Comparison of ENCODE assay signal across 8 cellular contexts in the genomic region with DNA sequence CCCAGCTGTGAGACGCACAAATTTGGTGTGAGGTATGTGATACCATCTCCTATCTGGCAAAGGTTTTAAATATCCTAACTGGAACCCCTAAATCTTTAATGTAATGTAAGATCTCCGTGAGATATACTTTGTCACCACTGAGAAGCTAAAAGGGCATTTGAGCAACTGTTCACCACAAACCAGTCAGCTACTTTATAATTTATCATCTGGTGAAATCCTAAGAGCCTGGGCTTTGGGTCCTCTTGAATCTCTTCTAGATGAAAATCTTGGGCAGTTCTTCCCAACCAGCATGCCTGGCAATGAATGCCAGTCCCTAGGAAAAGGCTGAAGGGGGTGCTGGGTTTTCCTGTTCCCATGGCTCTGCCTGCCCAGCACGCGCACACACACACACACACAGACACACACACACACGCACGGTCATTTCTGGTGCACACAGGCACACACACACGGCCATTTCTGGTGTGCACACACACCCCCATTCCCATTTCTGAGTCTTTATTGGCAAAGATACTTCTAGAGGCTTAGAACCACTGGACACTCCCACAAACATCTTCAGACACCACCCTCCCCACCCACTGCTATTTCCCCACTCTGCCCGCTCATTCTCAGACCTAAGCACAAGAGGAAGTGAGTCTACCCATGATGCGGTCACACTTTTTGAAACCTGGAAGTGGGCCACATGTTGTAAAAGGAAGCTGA.
DNase-seq lines count a peak whose midpoint lies in the region; ATAC-seq and TF ChIP-seq lines count a peak whose summit lies in the region.

No MANE protein-coding gene starts in this region.

- H3K27ac ChIP-seq in KMS-11 (no peak overlapping the region), cingulate gyrus (ENCODE audit: low read depth, low read length) (peak overlapping the region; percentile 47)

- H3K79me2 ChIP-seq in KMS-11 (ENCODE audit: insufficient read depth, low read depth) = no peaks in the 10 kb centered on the region

- H3K9ac ChIP-seq in KMS-11 = no peak overlapping the region

- no peak overlapping the region for H3K4me3 ChIP-seq in KMS-11 (IDR thresholded peaks at IDR 0.05; ENCODE audit: insufficient read depth, low read depth, low read length)
- no peak overlapping the region for H3K4me3 ChIP-seq in mucosa of descending colon

- intact Hi-C loops in mucosa of descending colon (cut with DNase I, micrococcal nuclease) = no loop called here

- peak; percentile 86 for DNase-seq in Caki2 (ENCODE audit: low read depth)
- peak; percentile 41 for DNase-seq in activated CD4-positive, alpha-beta T cell treated with anti-CD3 and anti-CD28 coated beads for 1 hour
- DNase-seq in mucosa of descending colon = peak; percentile 78 to 95 (median 81)
- DNase-seq in stimulated activated CD8-positive, alpha-beta memory T cell treated with anti-CD3 and anti-CD28 coated beads, Interleukin-7, amount 100 ng/mL, for 4 hours (ENCODE audit: low read depth in 2 of 2) = peak; percentile 69 to 70
- no peak for DNase-seq in NCI-H2081 treated with DMSO at 0.1 percent for 48 hours (lab: John Stamatoyannopoulos, UW)

- no peaks in the 10 kb centered on the region for H3K36me3 ChIP-seq in KMS-11 (ENCODE audit: insufficient read depth)
- H3K36me3 ChIP-seq in mucosa of descending colon (ENCODE audit: low read depth) = no peaks in the 10 kb centered on the region

- H3K4me1 ChIP-seq in KMS-11 (ENCODE audit: low read depth, poor library complexity, severe bottlenecking) (peaks cover 4% of the 10 kb centered on the region), mucosa of descending colon (ENCODE audit: low read depth) (peaks cover 52% of the 10 kb centered on the region)

- in situ Hi-C loops in Caki2 (cut with HindIII; ENCODE audit: low pct_unique_long_range_greater_than_20kb, low sequenced_read_pairs) = no loop called here

- H3K4me2 ChIP-seq in KMS-11 = no peak overlapping the region

- H2AFZ ChIP-seq in KMS-11 (ENCODE audit: low read depth) = peak overlapping the region; percentile 27; the same call in 1 of the 2 replicates

- H3K9me3 ChIP-seq in mucosa of descending colon = no peaks in the 10 kb centered on the region

- TF ChIP-seq CTCF in KMS-11 (conservative IDR thresholded peaks at IDR 0.05; ENCODE audit: low read depth, low read length) (no peak), mucosa of descending colon (IDR thresholded peaks at IDR 0.05) (no peak)

- no peaks in the 10 kb centered on the region for H4K20me1 ChIP-seq in KMS-11 (ENCODE audit: insufficient read depth)

- ATAC-seq in GM21576 (IDR thresholded peaks at IDR 0.05; ENCODE audit: unreplicated experiment) (peak; percentile 50), mucosa of descending colon (peak; percentile 91)

- H3K27me3 ChIP-seq in KMS-11 (ENCODE audit: insufficient read depth, low read depth) = no peaks in the 10 kb centered on the region
